In the genomic region with DNA sequence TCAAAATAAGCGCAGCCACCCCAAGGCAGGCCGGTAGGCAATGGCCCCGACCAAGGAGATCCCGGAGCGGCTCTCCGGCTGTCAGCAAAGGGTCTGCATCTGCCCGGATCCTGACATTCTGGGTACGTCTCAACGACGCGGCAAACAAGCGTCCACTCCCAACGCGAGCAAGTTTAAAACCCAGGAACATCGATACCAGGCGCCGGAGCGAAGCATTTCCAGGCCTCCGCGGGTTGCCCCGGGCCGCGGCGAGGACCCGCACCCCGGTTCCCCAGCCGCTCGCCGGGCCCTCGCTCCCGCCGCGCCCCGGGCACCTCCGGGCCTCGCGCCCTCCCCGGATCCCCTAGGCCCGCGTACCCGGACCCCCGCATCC, we compare ENCODE assay signal across 8 cellular contexts. TPM values are rescaled to one million over a fixed set of nuclear protein-coding genes. Genes with fewer than 3 reads are reported as not detected.
DNase-seq lines count a peak whose midpoint lies in the region; ATAC-seq and TF ChIP-seq lines count a peak whose summit lies in the region.

No MANE protein-coding gene starts in this region.

- peak overlapping the region; percentile 78 for H3K4me3 ChIP-seq in BLaER1
- H3K4me3 ChIP-seq in right atrium auricular region: peak overlapping the region; percentile 78 to 80

- H4K20me1 ChIP-seq in BLaER1: peaks cover 47% of the 10 kb centered on the region

- no peak for TF ChIP-seq CTCF in right atrium auricular region (IDR thresholded peaks at IDR 0.05)

- peak; percentile 36 for ATAC-seq in GM19035 (IDR thresholded peaks at IDR 0.05; ENCODE audit: unreplicated experiment)
- ATAC-seq in HG03280 (IDR thresholded peaks at IDR 0.05; ENCODE audit: unreplicated experiment): peak; percentile 38
- ATAC-seq in HG03039 (IDR thresholded peaks at IDR 0.05; ENCODE audit: unreplicated experiment): no peak

- H3K9me3 ChIP-seq in BLaER1 (no peaks in the 10 kb centered on the region), right atrium auricular region (no peaks in the 10 kb centered on the region)

- peak overlapping the region; percentile 78 for H3K4me2 ChIP-seq in BLaER1

- H3K4me1 ChIP-seq in BLaER1: peaks cover 27% of the 10 kb centered on the region
- H3K4me1 ChIP-seq in right atrium auricular region: peaks cover 0 to 36% of the 10 kb centered on the region in 2 donors

- DNase-seq in SHP77 treated with DMSO at 0.1 percent for 48 hours (lab: John Stamatoyannopoulos, UW): peak; percentile 7
- peak; percentile 38 for DNase-seq in amniotic epithelial cell (ENCODE audit: low read depth)
- no peak for DNase-seq in right atrium auricular region (ENCODE audit: low spot score)
- peak; percentile 80 for DNase-seq in posterior vena cava (ENCODE audit: low spot score)

- no peaks in the 10 kb centered on the region for H3K27me3 ChIP-seq in BLaER1
- H3K27me3 ChIP-seq in right atrium auricular region: no peaks in the 10 kb centered on the region

- peak overlapping the region; percentile 94 for H3K9ac ChIP-seq in BLaER1

- H3K27ac ChIP-seq in BLaER1 (peak overlapping the region; percentile 94), right atrium auricular region (peak overlapping the region; percentile 88 to 89)

- intact Hi-C loops in posterior vena cava (cut with DNase I): no loop called here

- H3K36me3 ChIP-seq in BLaER1: peaks cover 18% of the 10 kb centered on the region; the same call in 1 of the 2 replicates
- no peaks in the 10 kb centered on the region for H3K36me3 ChIP-seq in right atrium auricular region

RNA-seq across cellular contexts. Expression of gene URGCP, which starts 0.5 kb away (rescaled TPM):
- total RNA-seq in right atrium auricular region: 10 to 100 TPM; 26.4 to 30.9 TPM
- total RNA-seq in posterior vena cava: 10 to 100 TPM; 27.9 to 37.5 TPM

RNA-seq across cellular contexts. Expression of gene UBE2D4, which starts 20.3 kb away (rescaled TPM):
- total RNA-seq in right atrium auricular region (10 to 100 TPM; 47.4 to 50.5 TPM), posterior vena cava (10 to 100 TPM; 23.7 to 33.0 TPM)

RNA-seq across cellular contexts. Expression of gene MRPS24, which starts 36.6 kb away (rescaled TPM):
- 100 to 1,000 TPM; 127 to 171 TPM for total RNA-seq in right atrium auricular region
- 10 to 100 TPM; 58.0 to 59.9 TPM for total RNA-seq in posterior vena cava
